19 cellular contexts compared by ENCODE assay signal in the genomic region with DNA sequence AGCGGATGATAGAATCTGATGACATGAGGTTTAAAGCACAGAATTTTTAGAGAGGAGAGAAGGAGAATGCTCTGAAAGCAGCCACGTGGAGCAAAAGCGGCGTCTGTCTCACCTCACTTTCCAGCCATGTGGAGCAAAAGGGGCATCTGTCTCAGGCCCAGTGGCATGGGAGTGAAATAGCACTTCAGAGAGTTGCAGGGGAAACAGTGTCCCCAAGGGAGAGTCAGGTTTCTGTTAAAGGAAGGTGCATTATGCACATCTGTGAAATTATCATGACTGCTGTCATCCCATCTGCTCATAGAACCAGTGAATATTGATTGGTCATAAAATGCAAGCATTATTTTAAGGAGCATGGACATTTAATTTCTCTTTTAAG.
A peak's percentile ranks its signal among the peaks of the same experiment; 100 is the strongest.
DNase-seq lines count a peak whose midpoint lies in the region; ATAC-seq, FAIRE-seq and TF ChIP-seq lines count a peak whose summit lies in the region.
"Had no signal": no experiment of that assay in that cellular context is flagged by ENCODE, and none has a peak within 500 bp of the region (broad histone marks: within the 10 kb centered on the region; RNA-seq: fewer than 3 reads in every experiment).

No MANE protein-coding gene starts in this region.

- H3K79me2 ChIP-seq in Karpas-422 (ENCODE audit: low read length) = peaks cover 62% of the 10 kb centered on the region

- peak overlapping the region; percentile 92 for H3K27ac ChIP-seq in Karpas-422 (ENCODE audit: low read length)
- H3K27ac ChIP-seq: epithelial cell of prostate, heart right ventricle had no signal

- H3K27me3 Mint-ChIP-seq in stimulated activated memory B cell treated with anti-CD40 and anti-IgM and Interleukin-4, amounts not matched to agents 10 μg/mL and 1 μg/mL and 100 μg/mL, for 72 hours = no peaks in the 10 kb centered on the region
- H3K27me3 Mint-ChIP-seq: CD8-positive, alpha-beta memory T cell had no signal

- no peaks in the 10 kb centered on the region for H3K4me1 Mint-ChIP-seq in stimulated activated memory B cell treated with anti-CD40 and anti-IgM and Interleukin-4, amounts not matched to agents 10 μg/mL and 1 μg/mL and 100 μg/mL, for 72 hours
- H3K4me1 Mint-ChIP-seq: CD8-positive, alpha-beta memory T cell had no signal

- H3K27me3 ChIP-seq in Karpas-422 (ENCODE audit: low read length) = no peaks in the 10 kb centered on the region
- H3K27me3 ChIP-seq: heart right ventricle had no signal

- no peak overlapping the region for H3K27ac Mint-ChIP-seq in stimulated activated memory B cell treated with anti-CD40 and anti-IgM and Interleukin-4, amounts not matched to agents 10 μg/mL and 1 μg/mL and 100 μg/mL, for 72 hours
- H3K27ac Mint-ChIP-seq: activated T-cell treated with anti-CD3 and anti-CD28 coated beads, Interleukin-2, amount 50 U/mL, for 72 hours; CD8-positive, alpha-beta memory T cell had no signal

- peak; percentile 2 to 29 for DNase-seq in NCI-H526 (lab: John Stamatoyannopoulos, UW)
- DNase-seq in NCI-H526 treated with DMSO at 0.1 percent for 48 hours (lab: John Stamatoyannopoulos, UW) = no peak
- DNase-seq in Karpas-422 = peak; percentile 96
- peak; percentile 96 for DNase-seq in NCI-H524 treated with DMSO at 0.1 percent for 48 hours (lab: John Stamatoyannopoulos, UW)
- no peak for DNase-seq in foreskin fibroblast
- DNase-seq in GM12892 (ENCODE audit: insufficient read length) = no peak
- DNase-seq: activated T-cell treated with anti-CD3 and anti-CD28 coated beads, Interleukin-2, amount 50 U/mL, for 72 hours; CD8-positive, alpha-beta memory T cell; GDM1; heart right ventricle; occipital lobe; stimulated activated naive CD4-positive, alpha-beta T cell; T-helper 9 cell had no signal

- H3K36me3 ChIP-seq in Karpas-422 (ENCODE audit: insufficient read depth, low read length) = 0 out of 2 replicates have a peak, but pooled peaks cover 3% of the 10 kb centered on the region

- H3K9me3 ChIP-seq in Karpas-422 (ENCODE audit: low read length) = no peaks in the 10 kb centered on the region
- H3K9me3 ChIP-seq: heart right ventricle had no signal

- TF ChIP-seq POLR2A in GM12892 (IDR thresholded peaks at IDR 0.05; ENCODE audit: low read depth, low read length) = no peak

- H3K4me3 Mint-ChIP-seq in stimulated activated memory B cell treated with anti-CD40 and anti-IgM and Interleukin-4, amounts not matched to agents 10 μg/mL and 1 μg/mL and 100 μg/mL, for 72 hours = no peak overlapping the region
- H3K4me3 Mint-ChIP-seq: activated T-cell treated with anti-CD3 and anti-CD28 coated beads, Interleukin-2, amount 50 U/mL, for 72 hours; CD8-positive, alpha-beta memory T cell had no signal

- no peaks in the 10 kb centered on the region for H3K9me3 Mint-ChIP-seq in stimulated activated memory B cell treated with anti-CD40 and anti-IgM and Interleukin-4, amounts not matched to agents 10 μg/mL and 1 μg/mL and 100 μg/mL, for 72 hours
- H3K9me3 Mint-ChIP-seq: activated T-cell treated with anti-CD3 and anti-CD28 coated beads, Interleukin-2, amount 50 U/mL, for 72 hours; CD8-positive, alpha-beta memory T cell had no signal

- peaks cover 33% of the 10 kb centered on the region for H3K4me1 ChIP-seq in Karpas-422 (ENCODE audit: low read length)

- peak overlapping the region; percentile 61 for H3K4me2 ChIP-seq in Karpas-422 (ENCODE audit: low read depth, low read length, poor library complexity, severe bottlenecking)

- peak; percentile 74 for ATAC-seq in stimulated activated memory B cell treated with anti-CD40 and anti-IgM and Interleukin-4, amounts not matched to agents 10 μg/mL and 1 μg/mL and 100 μg/mL, for 72 hours
- no peak for ATAC-seq in HG03565 (IDR thresholded peaks at IDR 0.05; ENCODE audit: unreplicated experiment)
- ATAC-seq: activated T-cell treated with anti-CD3 and anti-CD28 coated beads, Interleukin-2, amount 50 U/mL, for 72 hours; heart right ventricle; Right ventricle myocardium inferior had no signal

- no peak for TF ChIP-seq CTCF in foreskin fibroblast (IDR thresholded peaks at IDR 0.05; ENCODE audit: low read depth, low read length)

- no peak for FAIRE-seq in GM12892 (lab: Jason Lieb, UNC)
- FAIRE-seq: A204.1, urothelium cell line had no signal

- peak overlapping the region; percentile 38 for H3K4me3 ChIP-seq in Karpas-422 (ENCODE audit: low read length)
- H3K4me3 ChIP-seq in foreskin fibroblast (ENCODE audit: low read depth in 1 of 2, low read length in 2 of 2) = no peak overlapping the region
- H3K4me3 ChIP-seq: heart right ventricle had no signal

- no peaks in the 10 kb centered on the region for H3K9me2 ChIP-seq in Karpas-422 (replicated peaks; ENCODE audit: insufficient read depth, low read length)

- H2AFZ ChIP-seq in Karpas-422 (ENCODE audit: low read length) = no peak overlapping the region

- H3K9ac ChIP-seq in Karpas-422 (ENCODE audit: low read length) = peak overlapping the region; percentile 70

- H4K20me1 ChIP-seq in Karpas-422 (ENCODE audit: insufficient read depth, low read depth, low read length) = no peaks in the 10 kb centered on the region

- H3K36me3 Mint-ChIP-seq in stimulated activated memory B cell treated with anti-CD40 and anti-IgM and Interleukin-4, amounts not matched to agents 10 μg/mL and 1 μg/mL and 100 μg/mL, for 72 hours = peaks cover 4% of the 10 kb centered on the region

Comparison
In these comparisons a context has a peak if more than half of its experiments do, and no peak if none do; other contexts are left out.
1. DNase-seq: peak in NCI-H526 (2 of 2), Karpas-422 (single experiment) and NCI-H524 treated with DMSO at 0.1 percent for 48 hours (single experiment); none in NCI-H526 treated with DMSO at 0.1 percent for 48 hours (single experiment), foreskin fibroblast (0 of 2) and GM12892 (single experiment).